ENCODE assay signal across 12 cellular contexts in the genomic region with DNA sequence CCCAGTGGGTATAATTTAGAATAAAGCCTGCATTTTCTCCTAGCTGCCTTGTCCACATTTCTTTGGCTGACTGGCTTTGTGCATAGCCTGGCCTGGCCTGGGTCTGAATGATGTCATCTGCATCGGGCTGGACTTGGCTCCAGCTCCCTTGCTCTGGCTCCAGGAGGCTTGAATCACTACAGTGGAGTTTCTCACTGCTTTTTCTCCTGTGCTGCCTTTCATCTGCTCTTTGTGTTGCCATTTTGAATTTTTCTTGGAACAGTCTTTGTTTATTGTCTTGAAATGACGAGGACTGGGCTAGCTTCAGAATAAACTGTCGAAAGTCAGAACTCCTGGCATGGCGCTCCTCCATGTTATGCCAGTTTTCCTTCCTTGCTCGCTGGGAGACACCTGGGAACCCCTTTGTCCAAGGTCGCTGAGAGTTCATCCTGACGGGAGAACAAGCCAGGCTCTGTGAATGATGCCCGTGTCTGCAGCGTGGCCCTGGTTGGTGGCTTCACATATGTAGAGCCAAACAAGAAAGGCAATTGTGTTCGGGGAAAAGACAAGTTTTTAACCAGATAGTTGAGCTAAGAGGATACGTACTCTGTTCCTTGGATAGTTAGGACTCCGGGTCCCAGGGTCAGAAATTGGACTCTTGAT.
A peak's percentile ranks its signal among the peaks of the same experiment; 100 is the strongest.
DNase-seq lines count a peak whose midpoint lies in the region; ATAC-seq and TF ChIP-seq lines count a peak whose summit lies in the region.
"Had no signal": no experiment of that assay in that cellular context is flagged by ENCODE, and none has a peak within 500 bp of the region (broad histone marks: within the 10 kb centered on the region; RNA-seq: fewer than 3 reads in every experiment).

No MANE protein-coding gene starts in this region.

- H3K27me3 ChIP-seq in transverse colon (no peaks in the 10 kb centered on the region), endodermal cell (ENCODE audit: control insufficient read depth, insufficient read depth, low read length, poor library complexity, severe bottlenecking) (no peaks in the 10 kb centered on the region)

- no peak for TF ChIP-seq POLR2A in transverse colon (IDR thresholded peaks at IDR 0.05)

- TF ChIP-seq CTCF in fibroblast of mammary gland (conservative IDR thresholded peaks at IDR 0.05; ENCODE audit: control insufficient read depth, insufficient read depth, low read depth, low read length) (no peak), mucosa of descending colon (IDR thresholded peaks at IDR 0.05) (no peak), transverse colon (IDR thresholded peaks at IDR 0.05) (no peak), endodermal cell (conservative IDR thresholded peaks at IDR 0.05) (no peak)

- H3K27ac Mint-ChIP-seq in endodermal cell: no peak overlapping the region
- H3K27ac Mint-ChIP-seq: activated T-helper 17 cell treated with anti-CD3 and anti-CD28 coated beads, Interleukin-2, amount 50 U/mL, for 72 hours had no signal

- WGBS in transverse colon (ENCODE audit: low coverage in 1 of 2), 2 donors: 67 to 70% methylated on average over 5 to 12 of the region's 12 CpGs
- WGBS in endodermal cell (ENCODE audit: insufficient coverage in 1 of 2, insufficient read length in 1 of 2), 2 experiments: 92 to 94% methylated on average over 11 to 12 of the region's 12 CpGs

- H3K9me3 ChIP-seq in mucosa of descending colon: no peaks in the 10 kb centered on the region
- no peaks in the 10 kb centered on the region for H3K9me3 ChIP-seq in transverse colon
- peaks cover 16% of the 10 kb centered on the region for H3K9me3 ChIP-seq in endodermal cell (ENCODE audit: control insufficient read depth, low read length)

- peaks cover 4% of the 10 kb centered on the region for H3K9me3 Mint-ChIP-seq in endodermal cell

- ATAC-seq in mucosa of descending colon: peak; percentile 53
- no peak for ATAC-seq in GM19452 (IDR thresholded peaks at IDR 0.05; ENCODE audit: unreplicated experiment)
- ATAC-seq in HG02678 (IDR thresholded peaks at IDR 0.05; ENCODE audit: unreplicated experiment): no peak
- ATAC-seq: activated T-helper 17 cell treated with anti-CD3 and anti-CD28 coated beads, Interleukin-2, amount 50 U/mL, for 72 hours had no signal

- peaks cover 11% of the 10 kb centered on the region for H3K4me1 Mint-ChIP-seq in endodermal cell
- H3K4me1 Mint-ChIP-seq: activated T-helper 17 cell treated with anti-CD3 and anti-CD28 coated beads, Interleukin-2, amount 50 U/mL, for 72 hours had no signal

- H3K4me3 Mint-ChIP-seq in endodermal cell: no peak overlapping the region
- H3K4me3 Mint-ChIP-seq: activated T-helper 17 cell treated with anti-CD3 and anti-CD28 coated beads, Interleukin-2, amount 50 U/mL, for 72 hours had no signal

- peak; percentile 10 for DNase-seq in RPMI7951 (ENCODE audit: low read depth)
- peak; percentile 81 for DNase-seq in fibroblast of mammary gland (ENCODE audit: low read depth)
- DNase-seq in mucosa of descending colon: peak in 2 of 3 donors; percentile 26 to 31
- DNase-seq in transverse colon: peak; percentile 52
- DNase-seq in endodermal cell: no peak
- no peak for DNase-seq in DMS 273 treated with DMSO at 0.1 percent for 48 hours (lab: John Stamatoyannopoulos, UW)
- DNase-seq: DND-41; OCI-M1; stimulated activated CD4-positive, alpha-beta T cell treated with anti-CD3 and anti-CD28 coated beads, Interleukin-4, amount 100 ng/mL, for 4 hours had no signal

- H3K27ac ChIP-seq in transverse colon (peak overlapping the region; percentile 33 to 67 (median 56)), endodermal cell (ENCODE audit: low read depth, low read length) (no peak overlapping the region)

- H3K4me1 ChIP-seq in mucosa of descending colon (ENCODE audit: low read depth) (no peaks in the 10 kb centered on the region), transverse colon (no peaks in the 10 kb centered on the region), endodermal cell (ENCODE audit: control insufficient read depth, insufficient read depth, low read length) (no peaks in the 10 kb centered on the region)

- peak; percentile 33 for TF ChIP-seq EP300 in transverse colon (IDR thresholded peaks at IDR 0.05; ENCODE audit: low read depth)

- in situ Hi-C loops in transverse colon (cut with MboI; ENCODE audit: low pct_ligation_motif_present in 1 of 4, low pct_unique_long_range_greater_than_20kb in 1 of 4, low sequenced_read_pairs in 3 of 4): no loop called here

- H3K4me3 ChIP-seq in fibroblast of mammary gland (ENCODE audit: control insufficient read depth, low read depth, low read length) (no peak overlapping the region), mucosa of descending colon (no peak overlapping the region), transverse colon (no peak overlapping the region), endodermal cell (ENCODE audit: low read length) (no peak overlapping the region)

- intact Hi-C loops in mucosa of descending colon (cut with DNase I, micrococcal nuclease) (no loop called here), transverse colon (cut with DNase I; ENCODE audit: low total_unique reads) (no loop called here)

- H3K36me3 ChIP-seq in mucosa of descending colon (ENCODE audit: low read depth): no peaks in the 10 kb centered on the region
- no peaks in the 10 kb centered on the region for H3K36me3 ChIP-seq in transverse colon
- no peaks in the 10 kb centered on the region for H3K36me3 ChIP-seq in endodermal cell (ENCODE audit: control insufficient read depth, insufficient read depth, low read length)

- H3K36me3 Mint-ChIP-seq in endodermal cell (ENCODE audit: low read depth): no peaks in the 10 kb centered on the region

- H3K9ac ChIP-seq in endodermal cell (ENCODE audit: extremely low read depth, low read length, poor library complexity, severe bottlenecking): no peak overlapping the region

- H3K27me3 Mint-ChIP-seq in endodermal cell (ENCODE audit: insufficient read depth): peaks cover 7% of the 10 kb centered on the region
- H3K27me3 Mint-ChIP-seq: activated T-helper 17 cell treated with anti-CD3 and anti-CD28 coated beads, Interleukin-2, amount 50 U/mL, for 72 hours had no signal

Comparison
In these comparisons a context has a peak if more than half of its experiments do, and no peak if none do; other contexts are left out.
1. DNase-seq: peak in RPMI7951 (single experiment), fibroblast of mammary gland (single experiment), mucosa of descending colon (2 of 3) and transverse colon (single experiment); none in endodermal cell (single experiment) and DMS 273 treated with DMSO at 0.1 percent for 48 hours (single experiment).